Comparison of ENCODE assay signal across 8 cellular contexts in genomic region chr3:128725932-128726690, GRCh38. TPM values are rescaled to one million over a fixed set of nuclear protein-coding genes. Genes with fewer than 3 reads are reported as not detected.
A peak's percentile ranks its signal among the peaks of the same experiment; 100 is the strongest.
DNase-seq lines count a peak whose midpoint lies in the region; ATAC-seq and TF ChIP-seq lines count a peak whose summit lies in the region.

Gene RAB7A, plus strand, starts transcription at chr3:128726183. Its CDS starts 69,185 bp downstream, at chr3:128795368.

- H3K4me1 ChIP-seq in DOHH2 (ENCODE audit: control insufficient read depth, low read length) = peaks cover 45% of the 10 kb centered on the region
- H3K4me1 ChIP-seq in GM23338 (ENCODE audit: insufficient read depth) = peaks cover 69% of the 10 kb centered on the region
- H3K4me1 ChIP-seq in naive thymus-derived CD4-positive, alpha-beta T cell (ENCODE audit: control insufficient read depth in 2 of 2, insufficient read depth in 2 of 2, low read length in 2 of 2) = peaks cover 32 to 38% of the 10 kb centered on the region in 2 donors

- peak within 1 kb of the TSS; percentile 33 for H3K27ac ChIP-seq in DOHH2 (ENCODE audit: low read depth, low read length)
- peak within 1 kb of the TSS; percentile 84 for H3K27ac ChIP-seq in GM23338 (ENCODE audit: low read depth)
- peak within 1 kb of the TSS; percentile 100 for H3K27ac ChIP-seq in naive thymus-derived CD4-positive, alpha-beta T cell (ENCODE audit: low read depth, low read length)

- TF ChIP-seq CTCF in DOHH2 (IDR thresholded peaks at IDR 0.05; ENCODE audit: low read depth, low read length, poor library complexity, severe bottlenecking) = no peak
- TF ChIP-seq CTCF in GM23338 (conservative IDR thresholded peaks at IDR 0.05; ENCODE audit: low read depth in 2 of 2) = no peak

- H3K9me3 ChIP-seq in DOHH2 (ENCODE audit: control insufficient read depth, insufficient read depth, low read length) = no peaks in the 10 kb centered on the region
- no peaks in the 10 kb centered on the region for H3K9me3 ChIP-seq in naive thymus-derived CD4-positive, alpha-beta T cell (ENCODE audit: control insufficient read depth in 2 of 3, low read length in 3 of 3)

- DNase-seq in GM23338 (ENCODE audit: low spot score) (peak; percentile 99), LHCN-M2 (ENCODE audit: low read depth) (peak; percentile 97), RPMI8226 (peak; percentile 98), fibroblast of gingiva (ENCODE audit: low read depth) (peak; percentile 98)
- peak; percentile 93 to 94 for DNase-seq in activated T-helper 1 cell treated with anti-CD3 and anti-CD28 coated beads, Interleukin-2, amount 50 U/mL, for 16 hours (ENCODE audit: low read depth in 1 of 2, low spot score in 1 of 2)
- peak; percentile 92 to 97 (median 97) for DNase-seq in naive thymus-derived CD4-positive, alpha-beta T cell
- DNase-seq in stimulated activated naive B cell treated with anti-CD40 and anti-IgM and Interleukin-4, amounts not matched to agents 10 μg/mL and 1 μg/mL and 100 μg/mL, for 72 hours = peak; percentile 97

- H3K27ac Mint-ChIP-seq in GM23338 = peak within 1 kb of the TSS; percentile 88
- peak within 1 kb of the TSS; percentile 92 to 98 (median 95) for H3K27ac Mint-ChIP-seq in naive thymus-derived CD4-positive, alpha-beta T cell
- peak within 1 kb of the TSS; percentile 99 for H3K27ac Mint-ChIP-seq in stimulated activated naive B cell treated with anti-CD40 and anti-IgM and Interleukin-4, amounts not matched to agents 10 μg/mL and 1 μg/mL and 100 μg/mL, for 72 hours

- peaks cover 70% of the 10 kb centered on the region for H3K4me1 Mint-ChIP-seq in GM23338
- peaks cover 49 to 64% (median 60%) of the 10 kb centered on the region in 7 donors for H3K4me1 Mint-ChIP-seq in naive thymus-derived CD4-positive, alpha-beta T cell
- peaks cover 28 to 56% of the 10 kb centered on the region in 2 donors for H3K4me1 Mint-ChIP-seq in stimulated activated naive B cell treated with anti-CD40 and anti-IgM and Interleukin-4, amounts not matched to agents 10 μg/mL and 1 μg/mL and 100 μg/mL, for 72 hours

- H3K79me2 ChIP-seq in DOHH2 (ENCODE audit: control insufficient read depth, low read length) (peaks cover 57% of the 10 kb centered on the region), GM23338 (replicated peaks; ENCODE audit: insufficient read depth) (peaks cover 51% of the 10 kb centered on the region)

- H3K27me3 ChIP-seq in DOHH2 (ENCODE audit: control insufficient read depth, low read length) (no peaks in the 10 kb centered on the region), GM23338 (ENCODE audit: insufficient read depth) (no peaks in the 10 kb centered on the region)
- no peaks in the 10 kb centered on the region for H3K27me3 ChIP-seq in naive thymus-derived CD4-positive, alpha-beta T cell (ENCODE audit: control insufficient read depth in 2 of 2, insufficient read depth in 2 of 2, low read length in 2 of 2)

- H2AFZ ChIP-seq in GM23338 = peak within 1 kb of the TSS; percentile 1

- H4K20me1 ChIP-seq in DOHH2 (ENCODE audit: control insufficient read depth, insufficient read depth, low read depth, low read length) = peaks cover 25% of the 10 kb centered on the region
- H4K20me1 ChIP-seq in GM23338 (replicated peaks; ENCODE audit: insufficient read depth) = peaks cover 46% of the 10 kb centered on the region

- no peaks in the 10 kb centered on the region for H3F3A ChIP-seq in DOHH2 (ENCODE audit: control insufficient read depth, insufficient read depth)
- H3F3A ChIP-seq in GM23338 (replicated peaks; ENCODE audit: low read depth) = peaks cover 5% of the 10 kb centered on the region; the same call in 1 of the 2 replicates

- H3K27me3 Mint-ChIP-seq in GM23338 (ENCODE audit: insufficient read depth, low read depth, poor library complexity) = no peaks in the 10 kb centered on the region
- peaks cover 0 to 3% (median 0%) of the 10 kb centered on the region in 5 donors for H3K27me3 Mint-ChIP-seq in naive thymus-derived CD4-positive, alpha-beta T cell
- H3K27me3 Mint-ChIP-seq in stimulated activated naive B cell treated with anti-CD40 and anti-IgM and Interleukin-4, amounts not matched to agents 10 μg/mL and 1 μg/mL and 100 μg/mL, for 72 hours = peaks cover 3 to 9% of the 10 kb centered on the region in 2 donors

- intact Hi-C loops in naive thymus-derived CD4-positive, alpha-beta T cell (cut with micrococcal nuclease) = loop anchor here (1.0 to 10.0 kb wide), 17 partner anchors 11 to 1166 kb away; partner anchors contain the start of genes ACAD9 (in 2 of the 2), RPN1 (in 2 of the 2), HMCES (in 1 of the 2) and IFT122 (in 1 of the 2)

- peaks cover 16% of the 10 kb centered on the region; the same call in 2 of the 3 replicates for H3K36me3 Mint-ChIP-seq in GM23338 (ENCODE audit: low read depth)
- peaks cover 0 to 14% (median 4%) of the 10 kb centered on the region in 5 donors for H3K36me3 Mint-ChIP-seq in naive thymus-derived CD4-positive, alpha-beta T cell
- H3K36me3 Mint-ChIP-seq in stimulated activated naive B cell treated with anti-CD40 and anti-IgM and Interleukin-4, amounts not matched to agents 10 μg/mL and 1 μg/mL and 100 μg/mL, for 72 hours = peaks cover 16 to 30% of the 10 kb centered on the region in 2 donors

- H3K4me3 ChIP-seq in DOHH2 (ENCODE audit: low read length) (peak within 1 kb of the TSS; percentile 85), GM23338 (peak within 1 kb of the TSS; percentile 92)
- H3K4me3 ChIP-seq in naive thymus-derived CD4-positive, alpha-beta T cell (ENCODE audit: low read length) = peak within 1 kb of the TSS; percentile 57

- no peaks in the 10 kb centered on the region for H3K9me2 ChIP-seq in DOHH2 (replicated peaks; ENCODE audit: control insufficient read depth, low read length)
- H3K9me2 ChIP-seq in GM23338 (ENCODE audit: insufficient read depth) = peaks cover 8% of the 10 kb centered on the region

- H3K36me3 ChIP-seq in DOHH2 (ENCODE audit: control insufficient read depth, low read length) = peaks cover 31% of the 10 kb centered on the region
- H3K36me3 ChIP-seq in GM23338 (ENCODE audit: insufficient read depth) = no peaks in the 10 kb centered on the region
- peaks cover 0 to 7% (median 0%) of the 10 kb centered on the region in 3 experiments for H3K36me3 ChIP-seq in naive thymus-derived CD4-positive, alpha-beta T cell (ENCODE audit: control insufficient read depth in 2 of 3, insufficient read depth in 3 of 3, low read length in 3 of 3)

- H3K4me2 ChIP-seq in DOHH2 (ENCODE audit: low read length) (peak within 1 kb of the TSS; percentile 87), GM23338 (peak within 1 kb of the TSS; percentile 95)

- H3K9me3 Mint-ChIP-seq in GM23338 = no peaks in the 10 kb centered on the region
- peaks cover 0 to 7% (median 0%) of the 10 kb centered on the region in 11 donors for H3K9me3 Mint-ChIP-seq in naive thymus-derived CD4-positive, alpha-beta T cell
- H3K9me3 Mint-ChIP-seq in stimulated activated naive B cell treated with anti-CD40 and anti-IgM and Interleukin-4, amounts not matched to agents 10 μg/mL and 1 μg/mL and 100 μg/mL, for 72 hours = no peaks in the 10 kb centered on the region

- peak; percentile 92 for ATAC-seq in GM23338
- peak; percentile 98 for ATAC-seq in naive thymus-derived CD4-positive, alpha-beta T cell
- peak; percentile 95 to 98 for ATAC-seq in stimulated activated naive B cell treated with anti-CD40 and anti-IgM and Interleukin-4, amounts not matched to agents 10 μg/mL and 1 μg/mL and 100 μg/mL, for 72 hours (replicated peaks)

- CTCF ChIA-PET in naive thymus-derived CD4-positive, alpha-beta T cell (lab: Charles Lee) = interaction anchor here (1.2 to 2.0 kb wide), 3 partner anchors 46 to 68 kb away, joined by 5 to 8 read pairs (median 5); no protein-coding TSS in a partner anchor

- H3K4me3 Mint-ChIP-seq in GM23338 = peak within 1 kb of the TSS; percentile 90
- peak within 1 kb of the TSS; percentile 89 to 98 (median 96) for H3K4me3 Mint-ChIP-seq in naive thymus-derived CD4-positive, alpha-beta T cell
- H3K4me3 Mint-ChIP-seq in stimulated activated naive B cell treated with anti-CD40 and anti-IgM and Interleukin-4, amounts not matched to agents 10 μg/mL and 1 μg/mL and 100 μg/mL, for 72 hours = peak within 1 kb of the TSS; percentile 93 to 97

- POLR2A ChIA-PET in naive thymus-derived CD4-positive, alpha-beta T cell (lab: Charles Lee) = interaction anchor here (0.7 to 6.1 kb wide), 11 partner anchors 11 to 153 kb away, joined by 3 to 75 read pairs (median 5); no protein-coding TSS in a partner anchor

TF ChIP-seq in GM23338, 12 proteins besides CTCF, POLR2A, EP300 and RAD21:
- TF ChIP-seq CREB1 (CRISPR knock-in tag; IDR thresholded peaks at IDR 0.05; ENCODE audit: low read depth) (peak; percentile 89), NANOG (IDR thresholded peaks at IDR 0.05; ENCODE audit: borderline replicate concordance) (no peak), EZH2phosphoT487 (IDR thresholded peaks at IDR 0.05; ENCODE audit: unreplicated experiment) (no peak), ETS1 (IDR thresholded peaks at IDR 0.05) (peak; percentile 94), POLR2AphosphoS5 (IDR thresholded peaks at IDR 0.05; ENCODE audit: low read depth) (peak; percentile 76)

RNA-seq across cellular contexts. Expression of gene RAB7A, which starts in this region (rescaled TPM):
- total RNA-seq in GM23338 (2014; rRNA removed; shearing (Covaris generic)) = 79.5 and 89.8 TPM in 2 replicates
- 131 and 156 TPM in 2 replicates for polyA plus RNA-seq in GM23338 (2016; fragmentation: Nextera tagmentation; extraction: Ambion mirVana)
- 54.9 and 91.4 TPM in 2 replicates for total RNA-seq in LHCN-M2 (2014; rRNA removed)
- polyA plus RNA-seq in LHCN-M2 (2012) = 243 TPM
- total RNA-seq in naive thymus-derived CD4-positive, alpha-beta T cell = 100 to 1,000 TPM; 124 to 249 (median 172) TPM
- polyA plus RNA-seq in naive thymus-derived CD4-positive, alpha-beta T cell = 100 to 1,000 TPM; 176 to 190 TPM

Comparison
In these comparisons a context has a peak if more than half of its experiments do, and no peak if none do; other contexts are left out.
1. Peak in every context shown above with its lines: DNase-seq, ATAC-seq, H3K4me3 ChIP-seq and H3K27ac ChIP-seq.
2. H3K27ac ChIP-seq: peak in every context shown above with its lines; median percentile 100 in naive thymus-derived CD4-positive, alpha-beta T cell; 84 in GM23338; 33 in DOHH2.